Comparison of ENCODE assay signal across 1 cellular context in genomic region chr22:16602728-16603447, GRCh38.
TF ChIP-seq lines count a peak whose summit lies in the region.

No MANE protein-coding gene starts in this region.

TF ChIP-seq in HEK293, 187 proteins besides CTCF, POLR2A, EP300 and RAD21:
- TF ChIP-seq, protein P1, sequence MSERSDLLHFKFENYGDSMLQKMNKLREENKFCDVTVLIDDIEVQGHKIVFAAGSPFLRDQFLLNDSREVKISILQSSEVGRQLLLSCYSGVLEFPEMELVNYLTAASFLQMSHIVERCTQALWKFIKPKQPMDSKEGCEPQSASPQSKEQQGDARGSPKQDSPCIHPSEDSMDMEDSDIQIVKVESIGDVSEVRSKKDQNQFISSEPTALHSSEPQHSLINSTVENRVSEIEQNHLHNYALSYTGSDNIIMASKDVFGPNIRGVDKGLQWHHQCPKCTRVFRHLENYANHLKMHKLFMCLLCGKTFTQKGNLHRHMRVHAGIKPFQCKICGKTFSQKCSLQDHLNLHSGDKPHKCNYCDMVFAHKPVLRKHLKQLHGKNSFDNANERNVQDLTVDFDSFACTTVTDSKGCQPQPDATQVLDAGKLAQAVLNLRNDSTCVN (tag by site-specific recombination; optimal IDR thresholded peaks at IDR 0.05): peak; percentile 17
- peak; percentile 19; the same call in 1 of the 2 replicates for TF ChIP-seq ZBTB20 (tag by site-specific recombination; IDR thresholded peaks at IDR 0.05)
